ENCODE assay signal across 1 cellular context in genomic region chr1:116852367-116852766, GRCh38.
TF ChIP-seq lines count a peak whose summit lies in the region.

No MANE protein-coding gene starts in this region.

TF ChIP-seq in GM23338, 12 proteins besides CTCF, POLR2A, EP300 and RAD21:
- TF ChIP-seq ZNF462 (CRISPR knock-in tag; IDR thresholded peaks at IDR 0.05) (no peak), STAT1 (IDR thresholded peaks at IDR 0.05; ENCODE audit: unreplicated experiment) (no peak), ETS1 (IDR thresholded peaks at IDR 0.05) (no peak), ZNF114 (CRISPR knock-in tag; IDR thresholded peaks at IDR 0.05) (no peak), NANOG (IDR thresholded peaks at IDR 0.05; ENCODE audit: borderline replicate concordance) (no peak), EZH2 (IDR thresholded peaks at IDR 0.05; ENCODE audit: low read depth, unreplicated experiment) (no peak), JUNB (IDR thresholded peaks at IDR 0.05; ENCODE audit: unreplicated experiment) (no peak), REST (IDR thresholded peaks at IDR 0.05; ENCODE audit: unreplicated experiment) (no peak), ZNF331 (CRISPR knock-in tag; IDR thresholded peaks at IDR 0.05; ENCODE audit: low read depth) (no peak), POLR2AphosphoS5 (IDR thresholded peaks at IDR 0.05; ENCODE audit: low read depth) (no peak), EZH2phosphoT487 (IDR thresholded peaks at IDR 0.05; ENCODE audit: unreplicated experiment) (no peak)
TF ChIP-seq in GM23338: peak in this region for 0.
